ENCODE assay signal across 8 cellular contexts in the genomic region with DNA sequence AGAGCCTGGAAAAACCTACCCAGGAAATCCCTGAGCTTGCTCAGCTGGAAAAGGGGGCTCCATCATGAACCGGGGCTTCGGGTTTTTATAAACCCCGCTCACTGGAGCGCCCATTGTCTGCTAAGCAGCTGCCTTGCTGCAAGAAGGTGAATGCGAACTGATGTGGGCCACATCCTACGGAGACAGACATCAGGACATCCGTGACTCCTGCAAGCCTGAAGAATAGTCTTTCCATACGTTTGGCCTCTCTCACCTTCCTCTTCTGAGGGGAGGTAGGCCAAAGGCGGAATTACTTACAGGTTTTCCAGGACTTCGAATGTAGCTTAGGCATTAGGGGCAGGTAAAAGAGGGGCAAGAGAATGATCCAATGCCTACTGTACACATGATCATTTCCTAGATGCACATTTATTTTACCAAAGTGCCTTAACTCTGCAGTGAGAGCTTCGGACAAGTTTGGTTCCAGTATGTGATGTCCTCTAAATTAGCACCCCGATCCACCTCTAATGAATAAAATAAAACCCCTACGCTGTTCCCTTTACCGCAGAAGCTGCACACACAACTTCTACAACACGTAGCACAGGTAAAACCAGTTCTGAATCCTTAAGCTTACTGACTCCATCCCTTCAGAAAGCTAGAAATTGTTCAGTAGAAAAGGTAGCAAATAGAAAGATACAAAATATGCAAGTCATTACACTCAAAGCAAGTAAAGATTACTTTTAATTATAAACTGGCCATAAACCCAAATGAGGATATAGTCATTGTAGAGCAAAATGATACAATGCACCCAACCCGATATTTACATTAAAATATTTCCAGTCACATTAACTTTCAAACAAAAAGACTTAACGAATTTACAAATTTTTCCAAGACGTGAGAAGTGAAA. TPM values are rescaled to one million over a fixed set of nuclear protein-coding genes. Genes with fewer than 3 reads are reported as not detected.
DNase-seq lines count a peak whose midpoint lies in the region; TF ChIP-seq lines count a peak whose summit lies in the region.

No MANE protein-coding gene starts in this region.

- H3K36me3 Mint-ChIP-seq in brain: peaks cover 3% of the 10 kb centered on the region

- H3K9ac ChIP-seq in HUES64 (ENCODE audit: low read depth, low read length): peak overlapping the region; percentile 78

- H3K4me1 ChIP-seq in HUES64 (ENCODE audit: insufficient read depth, low read length) (peaks cover 22% of the 10 kb centered on the region), mesodermal cell (ENCODE audit: control insufficient read depth, insufficient read depth, low read length, poor library complexity, severe bottlenecking) (peaks cover 20% of the 10 kb centered on the region), vagina (peaks cover 7% of the 10 kb centered on the region)

- DNase-seq in AG04450 (ENCODE audit: low read depth, low spot score): no peak
- DNase-seq in vagina (ENCODE audit: extremely low spot score in 2 of 2): no peak
- no peak for DNase-seq in G401 (ENCODE audit: low spot score)
- DNase-seq in HK-2 (ENCODE audit: unreplicated experiment): no peak
- no peak for DNase-seq in OCI-M2 (lab: John Stamatoyannopoulos, UW; ENCODE audit: unreplicated experiment)

- peak overlapping the region; percentile 85 to 97 (median 96) for H3K27ac Mint-ChIP-seq in brain

- H3K36me3 ChIP-seq in HUES64 (ENCODE audit: insufficient read depth, low read length) (peaks cover 30% of the 10 kb centered on the region), mesodermal cell (ENCODE audit: control insufficient read depth, insufficient read depth, low read length) (peaks cover 19% of the 10 kb centered on the region), vagina (peaks cover 0 to 21% of the 10 kb centered on the region in 2 donors)

- H3K9me3 ChIP-seq in AG04450 (ENCODE audit: control insufficient read depth, insufficient read depth, low read length) (no peaks in the 10 kb centered on the region), HUES64 (ENCODE audit: insufficient read depth, low read depth, low read length) (no peaks in the 10 kb centered on the region), mesodermal cell (ENCODE audit: control insufficient read depth, low read length) (no peaks in the 10 kb centered on the region), vagina (no peaks in the 10 kb centered on the region)

- H3K4me1 Mint-ChIP-seq in brain: peaks cover 48% of the 10 kb centered on the region

- H3K27ac ChIP-seq in AG04450 (ENCODE audit: low read depth, low read length) (no peak overlapping the region), HUES64 (ENCODE audit: low read depth, low read length) (peak overlapping the region; percentile 80), mesodermal cell (ENCODE audit: low read depth, low read length, severe bottlenecking) (peak overlapping the region; percentile 69), vagina (peak overlapping the region; percentile 26)

- no peaks in the 10 kb centered on the region for H3K9me3 Mint-ChIP-seq in brain

- 43% methylated on average over 18 of the region's 18 CpGs for WGBS in HUES64
- 26 to 36% methylated on average over 10 of the region's 18 CpGs for WGBS in mesodermal cell (ENCODE audit: insufficient coverage in 2 of 2), 2 experiments

- peak overlapping the region; percentile 89 to 91 (median 90) for H3K4me3 Mint-ChIP-seq in brain

- in situ Hi-C loops in G401 (cut with HindIII; ENCODE audit: low sequenced_read_pairs): no loop called here

- H3K4me3 ChIP-seq in AG04450 (ENCODE audit: low read depth, low read length): peak overlapping the region; percentile 60
- peak overlapping the region; percentile 82 for H3K4me3 ChIP-seq in HUES64 (ENCODE audit: low read length)
- peak overlapping the region; percentile 43 for H3K4me3 ChIP-seq in mesodermal cell (ENCODE audit: extremely low read depth, insufficient read depth, low read length, poor library complexity, severe bottlenecking)
- H3K4me3 ChIP-seq in vagina: peak overlapping the region; percentile 46 to 91

- POLR2A ChIA-PET in AG04450 (lab: Yijun Ruan, JAX): interaction anchor here (0.8 to 2.6 kb wide), 5 partner anchors 7 to 122 kb away, joined by 3 to 9 read pairs (median 6); partner anchors contain the start of gene PSRC1

- intact Hi-C loops in vagina (cut with DNase I): loop anchor here (5.0 kb wide), 1 partner anchor 121 kb away; no protein-coding TSS in a partner anchor

- peaks cover 10% of the 10 kb centered on the region for H3K27me3 Mint-ChIP-seq in brain

- TF ChIP-seq CTCF in AG04450 (IDR thresholded peaks at IDR 0.05; ENCODE audit: low read depth, low read length) (no peak), brain (conservative IDR thresholded peaks at IDR 0.05) (no peak), vagina (IDR thresholded peaks at IDR 0.05) (no peak)

- CTCF ChIA-PET in AG04450 (lab: Charles Lee): interaction anchor here (0.6 to 6.1 kb wide), 31 partner anchors 9 to 250 kb away, joined by 3 to 119 read pairs (median 4); partner anchors contain the start of gene PSRC1

- H3K27me3 ChIP-seq in AG04450 (ENCODE audit: control insufficient read depth, insufficient read depth, low read length) (no peaks in the 10 kb centered on the region), HUES64 (ENCODE audit: insufficient read depth, low read length) (peaks cover 8% of the 10 kb centered on the region; the same call in 1 of the 2 replicates), vagina (no peaks in the 10 kb centered on the region)

- TF ChIP-seq POLR2A in vagina (IDR thresholded peaks at IDR 0.05): no peak

RNA-seq across cellular contexts. Expression of gene SORT1, which starts 0.9 kb away (rescaled TPM):
- polyA plus RNA-seq in AG04450 (2011; rRNA removed): 37.2 and 42.8 TPM in 2 replicates
- 91.1 and 133 TPM in 2 replicates for polyA minus RNA-seq in AG04450 (2011; rRNA and poly(A)+ RNA removed)
- polyA plus RNA-seq in HUES64 (2013, experiment 1 of 2): 19.2 TPM
- 21.6 TPM for polyA plus RNA-seq in HUES64 (2013, experiment 2 of 2)
- 107 TPM for polyA plus RNA-seq in brain (ENCODE audit: insufficient read depth, low read depth, low replicate concordance)
- polyA plus RNA-seq in mesodermal cell (2013, experiment 1 of 2): 18.3 TPM
- polyA plus RNA-seq in mesodermal cell (2013, experiment 2 of 2): 15.6 TPM
- total RNA-seq in vagina: 30.7 TPM
- 15.1 and 17.7 TPM in 2 replicates for total RNA-seq in G401 (2014; rRNA removed; shearing (Covaris generic))

RNA-seq across cellular contexts. Expression of gene PSMA5, which starts 27.7 kb away (rescaled TPM):
- polyA plus RNA-seq in AG04450 (2011; rRNA removed): 127 and 151 TPM in 2 replicates
- 39.1 and 54.5 TPM in 2 replicates for polyA minus RNA-seq in AG04450 (2011; rRNA and poly(A)+ RNA removed)
- polyA plus RNA-seq in HUES64 (2013, experiment 1 of 2): 91.5 TPM
- 85.1 TPM for polyA plus RNA-seq in HUES64 (2013, experiment 2 of 2)
- polyA plus RNA-seq in brain (ENCODE audit: insufficient read depth, low read depth, low replicate concordance): 48.5 TPM
- polyA plus RNA-seq in mesodermal cell (2013, experiment 1 of 2): 81.3 TPM
- 74.3 TPM for polyA plus RNA-seq in mesodermal cell (2013, experiment 2 of 2)
- 23.1 TPM for total RNA-seq in vagina
- 105 and 147 TPM in 2 replicates for total RNA-seq in G401 (2014; rRNA removed; shearing (Covaris generic))
